23 cellular contexts compared by ENCODE assay signal in genomic region chr4:48300004-48300403, GRCh38.
"Had no signal": no experiment of that assay in that cellular context is flagged by ENCODE, and none has a peak within 500 bp of the region (broad histone marks: within the 10 kb centered on the region; RNA-seq: fewer than 3 reads in every experiment).

No MANE protein-coding gene starts in this region.

- H3K36me3 ChIP-seq: colonic mucosa, left ventricle myocardium inferior, transverse colon had no signal

- H3K4me1 Mint-ChIP-seq: activated naive CD4-positive, alpha-beta T cell treated with anti-CD3 and anti-CD28 coated beads, Interleukin-2, amount 50 U/mL, for 24 hours had no signal

- H3K9me3 Mint-ChIP-seq: activated CD4-positive, alpha-beta memory T cell treated with anti-CD3 and anti-CD28 coated beads, Interleukin-2, amount 10 ng/mL, durations not matched to agents 7 days and 5 days; activated naive CD4-positive, alpha-beta T cell treated with anti-CD3 and anti-CD28 coated beads, Interleukin-2, amount 50 U/mL, for 24 hours; activated T-cell treated with anti-CD3 and anti-CD28 coated beads, Interleukin-2, amount 50 U/mL, for 24 hours; memory B cell; T-helper 1 cell treated with Interleukin-12 subunit alpha and Interleukin-12 subunit beta and Interleukin-4 antibody, amounts not matched to agents 30 μg/mL and 1 μg/mL, for 36 hours had no signal

- H3K9me3 ChIP-seq: body of pancreas, colonic mucosa, left ventricle myocardium inferior, mucosa of descending colon, transverse colon had no signal

- H3K4me1 ChIP-seq: body of pancreas, colonic mucosa, left ventricle myocardium inferior, transverse colon had no signal

- H3K27me3 ChIP-seq: body of pancreas, colonic mucosa, transverse colon had no signal

- DNase-seq: activated CD4-positive, alpha-beta memory T cell treated with anti-CD3 and anti-CD28 coated beads, Interleukin-2, amount 10 ng/mL, durations not matched to agents 7 days and 5 days; activated CD4-positive, alpha-beta T cell treated with anti-CD3 and anti-CD28 coated beads for 4 hours; activated effector memory CD4-positive, alpha-beta T cell treated with Interleukin-2 at 50 U/mL for 16 hours; activated T-cell treated with anti-CD3 and anti-CD28 coated beads, Interleukin-2, amount 50 U/mL, for 24 hours; body of pancreas; caudate nucleus; colonic mucosa; effector CD4-positive, alpha-beta T cell; hippocampal formation; left ventricle myocardium inferior; mucosa of descending colon; naive thymus-derived CD4-positive, alpha-beta T cell; posterior cingulate gyrus; retina; stimulated activated CD4-positive, alpha-beta T cell treated with anti-CD3 and anti-CD28 coated beads, Interleukin-15, amount 100 ng/mL, for 24 hours; stimulated activated CD4-positive, alpha-beta T cell treated with anti-CD3 and anti-CD28 coated beads, Interleukin-4, amount 100 ng/mL, for 1 hour; stimulated activated naive CD4-positive, alpha-beta T cell; substantia nigra; transverse colon had no signal

- H3K27ac ChIP-seq: body of pancreas, colonic mucosa, left ventricle myocardium inferior, skin epidermis, transverse colon had no signal

- H3K4me3 ChIP-seq: body of pancreas, colonic mucosa, left ventricle myocardium inferior, mucosa of descending colon, skin epidermis, transverse colon had no signal

- H3K36me3 Mint-ChIP-seq: activated naive CD4-positive, alpha-beta T cell treated with anti-CD3 and anti-CD28 coated beads, Interleukin-2, amount 50 U/mL, for 24 hours; memory B cell; naive thymus-derived CD4-positive, alpha-beta T cell had no signal

- H3K4me3 Mint-ChIP-seq: activated CD4-positive, alpha-beta memory T cell treated with anti-CD3 and anti-CD28 coated beads, Interleukin-2, amount 10 ng/mL, durations not matched to agents 7 days and 5 days; activated naive CD4-positive, alpha-beta T cell treated with anti-CD3 and anti-CD28 coated beads, Interleukin-2, amount 50 U/mL, for 24 hours; activated T-cell treated with anti-CD3 and anti-CD28 coated beads, Interleukin-2, amount 50 U/mL, for 24 hours; memory B cell; naive thymus-derived CD4-positive, alpha-beta T cell; T-helper 1 cell treated with Interleukin-12 subunit alpha and Interleukin-12 subunit beta and Interleukin-4 antibody, amounts not matched to agents 30 μg/mL and 1 μg/mL, for 36 hours had no signal

- ATAC-seq: body of pancreas; mucosa of descending colon; naive thymus-derived CD4-positive, alpha-beta T cell had no signal

- H3K27ac Mint-ChIP-seq: activated CD4-positive, alpha-beta memory T cell treated with anti-CD3 and anti-CD28 coated beads, Interleukin-2, amount 10 ng/mL, durations not matched to agents 7 days and 5 days; activated naive CD4-positive, alpha-beta T cell treated with anti-CD3 and anti-CD28 coated beads, Interleukin-2, amount 50 U/mL, for 24 hours; activated T-cell treated with anti-CD3 and anti-CD28 coated beads, Interleukin-2, amount 50 U/mL, for 24 hours; memory B cell; naive thymus-derived CD4-positive, alpha-beta T cell; T-helper 1 cell treated with Interleukin-12 subunit alpha and Interleukin-12 subunit beta and Interleukin-4 antibody, amounts not matched to agents 30 μg/mL and 1 μg/mL, for 36 hours had no signal
